ENCODE assay signal across 8 cellular contexts in the genomic region with DNA sequence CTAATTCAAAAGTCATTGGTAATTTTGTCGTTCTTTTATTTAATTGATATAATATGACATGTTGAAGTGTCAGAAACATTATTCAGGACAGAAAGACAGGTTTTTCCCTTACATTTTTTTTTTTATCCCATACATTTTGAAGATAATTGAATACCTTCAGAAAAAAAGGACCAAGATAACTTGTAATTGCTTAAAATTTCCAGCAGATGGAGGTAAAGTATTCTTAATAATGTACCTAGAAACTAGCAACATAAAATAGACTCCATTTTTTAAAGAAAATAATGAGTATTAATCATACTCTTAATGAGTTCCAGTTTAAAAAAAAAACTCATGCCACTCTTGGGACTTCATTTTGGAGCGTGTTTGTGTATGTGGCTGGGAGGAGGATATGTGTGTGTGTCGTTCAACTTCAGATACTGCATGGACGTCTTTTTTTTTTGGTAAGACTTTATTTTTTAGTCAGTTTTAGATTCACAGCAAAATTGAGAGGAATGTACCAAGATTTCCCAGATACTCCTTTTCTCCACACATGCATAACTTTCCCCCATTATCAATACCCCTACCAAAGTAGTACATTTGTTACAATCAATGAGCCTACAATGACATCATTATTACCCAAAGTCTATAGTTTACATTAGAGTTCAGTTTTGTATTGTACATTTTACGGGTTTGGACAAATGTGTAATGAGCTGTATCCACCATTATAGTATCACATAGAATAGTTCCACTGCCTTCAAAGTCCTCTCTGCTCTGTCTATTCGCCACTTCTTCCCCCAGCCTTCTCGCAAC.
DNase-seq lines count a peak whose midpoint lies in the region; ATAC-seq and TF ChIP-seq lines count a peak whose summit lies in the region.

No MANE protein-coding gene starts in this region.

- peak; percentile 56 for TF ChIP-seq CTCF in osteoblast (IDR thresholded peaks at IDR 0.05; ENCODE audit: extremely low read depth, low read depth, low read length)

- H2AFZ ChIP-seq in osteoblast (ENCODE audit: low read length): peak overlapping the region; percentile 79

- no peaks in the 10 kb centered on the region for H3K9me3 Mint-ChIP-seq in effector memory CD8-positive, alpha-beta T cell
- no peaks in the 10 kb centered on the region for H3K9me3 Mint-ChIP-seq in activated CD4-positive, alpha-beta memory T cell treated with anti-CD3 and anti-CD28 coated beads for 36 hours

- H3K27me3 Mint-ChIP-seq in effector memory CD8-positive, alpha-beta T cell: peaks cover 15 to 18% of the 10 kb centered on the region in 2 donors
- H3K27me3 Mint-ChIP-seq in activated CD4-positive, alpha-beta memory T cell treated with anti-CD3 and anti-CD28 coated beads for 36 hours: peaks cover 3% of the 10 kb centered on the region

- in situ Hi-C loops in ACHN (cut with HindIII; ENCODE audit: low pct_ligation_motif_present, low pct_unique_long_range_greater_than_20kb, low sequenced_read_pairs): no loop called here

- no peak overlapping the region for H3K27ac ChIP-seq in osteoblast (ENCODE audit: low read depth, low read length)

- H3K9me3 ChIP-seq in osteoblast (ENCODE audit: low read depth, low read length): no peaks in the 10 kb centered on the region

- H3K4me2 ChIP-seq in osteoblast (ENCODE audit: insufficient read depth, low read length): peak overlapping the region; percentile 79

- H4K20me1 ChIP-seq in osteoblast (ENCODE audit: insufficient read depth, low read length): no peaks in the 10 kb centered on the region

- ATAC-seq in GM18502 (IDR thresholded peaks at IDR 0.05; ENCODE audit: poor library complexity, unreplicated experiment): peak; percentile 61
- peak; percentile 56 for ATAC-seq in effector memory CD8-positive, alpha-beta T cell (replicated peaks)

- H3K27me3 ChIP-seq in osteoblast (ENCODE audit: insufficient read depth, low read length): no peaks in the 10 kb centered on the region

- peaks cover 3% of the 10 kb centered on the region for H3K36me3 Mint-ChIP-seq in effector memory CD8-positive, alpha-beta T cell (ENCODE audit: insufficient read depth)
- no peaks in the 10 kb centered on the region for H3K36me3 Mint-ChIP-seq in activated CD4-positive, alpha-beta memory T cell treated with anti-CD3 and anti-CD28 coated beads for 36 hours

- DNase-seq in ACHN: peak; percentile 46
- peak; percentile 45 for DNase-seq in NCI-H526 treated with DMSO at 0.1 percent for 48 hours (lab: John Stamatoyannopoulos, UW)
- no peak for DNase-seq in effector memory CD8-positive, alpha-beta T cell
- no peak for DNase-seq in osteoblast (ENCODE audit: insufficient read length, low spot score, missing footprints)
- no peak for DNase-seq in GM19238 (ENCODE audit: insufficient read length, low spot score)
- DNase-seq in activated CD4-positive, alpha-beta memory T cell treated with anti-CD3 and anti-CD28 coated beads for 36 hours: no peak
- no peak for DNase-seq in effector CD8-positive, alpha-beta T cell (lab: John Stamatoyannopoulos, UW)

- CTCF ChIA-PET in activated CD4-positive, alpha-beta memory T cell treated with anti-CD3 and anti-CD28 coated beads for 36 hours (lab: Charles Lee): interaction anchor here (0.6 to 1.1 kb wide), 2 partner anchors 259 to 928 kb away, joined by 3 read pairs; no protein-coding TSS in a partner anchor

- H3K4me3 Mint-ChIP-seq in effector memory CD8-positive, alpha-beta T cell: no peak overlapping the region
- no peak overlapping the region for H3K4me3 Mint-ChIP-seq in activated CD4-positive, alpha-beta memory T cell treated with anti-CD3 and anti-CD28 coated beads for 36 hours

- H3K4me3 ChIP-seq in osteoblast (ENCODE audit: insufficient read depth, low read length): peak overlapping the region; percentile 53

- H3K4me1 ChIP-seq in osteoblast (ENCODE audit: insufficient read depth, low read length): peaks cover 3% of the 10 kb centered on the region

- intact Hi-C loops in activated CD4-positive, alpha-beta memory T cell treated with anti-CD3 and anti-CD28 coated beads for 36 hours (cut with micrococcal nuclease): loop anchor here (1.0 to 2.0 kb wide), 4 partner anchors 102 to 259 kb away; no protein-coding TSS in a partner anchor

- no peaks in the 10 kb centered on the region for H3K79me2 ChIP-seq in osteoblast (ENCODE audit: insufficient read depth, low read length)

- peaks cover 0 to 3% of the 10 kb centered on the region in 2 donors for H3K4me1 Mint-ChIP-seq in effector memory CD8-positive, alpha-beta T cell (ENCODE audit: low read depth in 2 of 2)
- H3K4me1 Mint-ChIP-seq in activated CD4-positive, alpha-beta memory T cell treated with anti-CD3 and anti-CD28 coated beads for 36 hours (ENCODE audit: low read depth): no peaks in the 10 kb centered on the region

- no peaks in the 10 kb centered on the region for H3K36me3 ChIP-seq in osteoblast (ENCODE audit: insufficient read depth, low read length)

- H3K27ac Mint-ChIP-seq in effector memory CD8-positive, alpha-beta T cell: no peak overlapping the region
- H3K27ac Mint-ChIP-seq in activated CD4-positive, alpha-beta memory T cell treated with anti-CD3 and anti-CD28 coated beads for 36 hours: no peak overlapping the region

- POLR2A ChIA-PET in activated CD4-positive, alpha-beta memory T cell treated with anti-CD3 and anti-CD28 coated beads for 36 hours (lab: Charles Lee): no interaction called here

Comparison
In these comparisons a context has a peak if more than half of its experiments do, and no peak if none do; other contexts are left out.
1. DNase-seq: peak in ACHN (single experiment) and NCI-H526 treated with DMSO at 0.1 percent for 48 hours (single experiment); none in effector memory CD8-positive, alpha-beta T cell (0 of 3), osteoblast (single experiment), GM19238 (single experiment), activated CD4-positive, alpha-beta memory T cell treated with anti-CD3 and anti-CD28 coated beads for 36 hours (single experiment) and effector CD8-positive, alpha-beta T cell (single experiment).